6 cellular contexts compared by ENCODE assay signal in the genomic region with DNA sequence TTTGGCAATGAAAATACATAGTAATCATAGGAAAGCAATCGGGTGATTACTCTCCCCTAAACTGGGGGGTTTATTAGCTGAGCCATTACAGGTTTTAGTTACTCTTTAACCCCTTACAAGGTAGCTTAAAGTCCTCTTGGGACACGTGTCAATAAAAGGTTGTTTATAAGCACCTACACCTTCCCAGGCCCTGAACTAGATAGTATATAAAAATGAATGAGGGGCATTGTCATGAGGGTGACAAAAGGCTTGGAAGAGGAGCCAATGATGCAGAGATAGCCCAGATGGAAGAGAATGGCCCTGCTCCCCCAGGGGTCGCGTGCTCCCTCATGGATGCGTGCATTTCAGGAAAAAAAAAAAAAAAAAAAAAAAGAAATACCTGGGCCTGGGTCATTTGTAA.
"Had no signal": no experiment of that assay in that cellular context is flagged by ENCODE, and none has a peak within 500 bp of the region (broad histone marks: within the 10 kb centered on the region; RNA-seq: fewer than 3 reads in every experiment).

No MANE protein-coding gene starts in this region.

- H3K4me3 Mint-ChIP-seq: GM23338, H9 had no signal

- DNase-seq: H9, HCEC 1CT, IMR-90, KG1 had no signal

- H3K4me3 ChIP-seq: GM23338, K562 had no signal

- H3K9me3 Mint-ChIP-seq: GM23338, H9 had no signal

- H3K27ac Mint-ChIP-seq: GM23338 had no signal

- ATAC-seq: GM23338, K562 had no signal
